In the genomic region with DNA sequence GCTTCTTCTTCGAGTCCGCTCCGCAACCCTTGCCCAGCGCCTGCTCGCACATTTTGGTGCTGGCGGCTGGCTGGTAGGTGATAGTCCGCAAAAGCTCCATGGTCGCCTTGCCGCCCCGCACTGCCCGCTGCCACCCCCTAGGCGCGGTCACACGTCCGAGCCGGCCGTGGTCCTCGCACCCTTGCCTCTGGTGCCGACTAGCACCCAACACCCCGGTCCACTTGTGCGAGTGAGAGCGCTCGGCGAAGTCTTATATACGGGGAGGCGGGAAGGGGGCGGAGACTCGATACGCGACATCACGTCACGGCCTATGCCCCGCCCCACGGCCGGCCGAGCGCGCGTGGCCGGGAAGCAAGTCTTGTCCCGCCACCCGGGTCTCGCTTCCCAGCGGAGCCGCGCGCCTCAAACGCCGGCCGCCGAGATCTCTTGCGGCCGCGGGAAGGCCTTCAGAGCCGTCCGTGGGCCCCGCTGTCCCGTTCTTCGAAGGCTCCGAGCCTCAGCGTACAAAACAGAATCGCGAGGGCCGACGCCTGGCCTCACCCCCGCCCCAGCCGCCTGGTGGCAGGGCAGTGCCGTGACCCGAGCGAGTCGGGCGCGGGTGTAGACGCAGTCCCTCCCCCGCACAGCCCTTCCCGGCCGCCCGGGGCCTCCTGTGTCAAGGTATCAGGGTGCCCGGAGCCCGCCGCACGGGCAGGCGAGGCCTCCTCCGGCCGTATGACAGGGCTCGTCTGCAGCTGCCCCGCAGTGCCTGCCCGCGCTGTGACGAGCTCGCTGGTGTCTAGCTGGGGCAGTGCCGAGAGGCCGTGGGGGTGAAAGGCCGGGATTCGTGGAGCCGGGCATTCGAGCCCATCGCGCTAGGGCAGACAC, we compare ENCODE assay signal across 8 cellular contexts. TPM values are rescaled to one million over a fixed set of nuclear protein-coding genes. Genes with fewer than 3 reads are reported as not detected.
DNase-seq lines count a peak whose midpoint lies in the region; ATAC-seq and TF ChIP-seq lines count a peak whose summit lies in the region.

Gene PLK2 (minus strand): TSS at position 227 of the 867 bp plus-strand sequence. CDS start 127 bp downstream, at position 100.

- no peaks in the 10 kb centered on the region for H3K9me3 ChIP-seq in NT2/D1 (ENCODE audit: insufficient read depth, low read length)

- CTCF ChIA-PET in BJ (lab: Yijun Ruan, JAX) = interaction anchor here (0.6 to 5.9 kb wide), 46 partner anchors 112 to 1163 kb away, joined by 3 to 120 read pairs (median 4); no protein-coding TSS in a partner anchor

- DNase-seq in BJ (ENCODE audit: low read depth) (peak; percentile 56), NT2/D1 (ENCODE audit: low read depth, low spot score) (peak; percentile 38), activated T-cell treated with anti-CD3 and anti-CD28 coated beads for 4 hours (peak; percentile 95), epithelial cell of prostate (ENCODE audit: low read depth, low spot score) (peak; percentile 68), mucosa of gallbladder (ENCODE audit: low spot score) (peak; percentile 95)
- DNase-seq in stimulated activated CD8-positive, alpha-beta memory T cell treated with anti-CD3 and anti-CD28 coated beads, Interleukin-4, amount 100 ng/mL, for 24 hours (ENCODE audit: low read depth) = peak; percentile 78

- peak; percentile 71 for ATAC-seq in GM19025 (IDR thresholded peaks at IDR 0.05; ENCODE audit: low read depth, unreplicated experiment)
- peak; percentile 83 for ATAC-seq in HG03196 (IDR thresholded peaks at IDR 0.05; ENCODE audit: unreplicated experiment)

- TF ChIP-seq CTCF in BJ (IDR thresholded peaks at IDR 0.05; ENCODE audit: insufficient read depth, low read depth, low read length) = peak; percentile 50

- H3K27ac ChIP-seq in epithelial cell of prostate = peak within 1 kb of the TSS; percentile 91

- H3K36me3 ChIP-seq in BJ (ENCODE audit: control insufficient read depth, insufficient read depth, low read length) (peaks cover 5% of the 10 kb centered on the region), NT2/D1 (ENCODE audit: insufficient read depth, insufficient read length, low read length) (peaks cover 38% of the 10 kb centered on the region)

- POLR2A ChIA-PET in BJ (lab: Charles Lee) = interaction anchor here (0.5 to 1.8 kb wide), 18 partner anchors 93 to 1162 kb away, joined by 3 to 16 read pairs (median 4); no protein-coding TSS in a partner anchor

- H3K4me3 ChIP-seq in BJ (ENCODE audit: low read depth, low read length) (peak within 1 kb of the TSS; percentile 96), NT2/D1 (ENCODE audit: insufficient read length, low read depth) (peak within 1 kb of the TSS; percentile 74)

- H3K27me3 ChIP-seq in BJ (ENCODE audit: control insufficient read depth, insufficient read depth, low read length) (no peaks in the 10 kb centered on the region), NT2/D1 (ENCODE audit: insufficient read depth, insufficient read length) (no peaks in the 10 kb centered on the region)

- H3K4me1 ChIP-seq in NT2/D1 (ENCODE audit: insufficient read depth, insufficient read length) = no peaks in the 10 kb centered on the region

- peak within 1 kb of the TSS; percentile 85 for H3K9ac ChIP-seq in NT2/D1 (ENCODE audit: insufficient read length, low read depth)

RNA-seq across cellular contexts. Expression of gene PLK2, which starts in this region (rescaled TPM):
- polyA plus RNA-seq in BJ (2011; rRNA removed) = 20.7 and 21.7 TPM in 2 replicates
- 41.0 and 47.9 TPM in 2 replicates for polyA minus RNA-seq in BJ (2011; rRNA and poly(A)+ RNA removed)
- total RNA-seq in mucosa of gallbladder = 34.9 TPM

Comparison
In these comparisons a context has a peak if more than half of its experiments do, and no peak if none do; other contexts are left out.
1. Peak in every context shown above with its lines: DNase-seq, ATAC-seq, H3K4me3 ChIP-seq and H3K27ac ChIP-seq.
2. DNase-seq: peak in every context shown above with its lines; median percentile 95 in activated T-cell treated with anti-CD3 and anti-CD28 coated beads for 4 hours; 95 in mucosa of gallbladder; 78 in stimulated activated CD8-positive, alpha-beta memory T cell treated with anti-CD3 and anti-CD28 coated beads, Interleukin-4, amount 100 ng/mL, for 24 hours; 68 in epithelial cell of prostate; 56 in BJ; 38 in NT2/D1.